In genomic region chr20:62430311-62430853, GRCh38 we compare ENCODE assay signal across 1 cellular context.
A peak's percentile ranks its signal among the peaks of the same experiment; 100 is the strongest.
TF ChIP-seq lines count a peak whose summit lies in the region.

No MANE protein-coding gene starts in this region.

TF ChIP-seq in K562, 482 proteins besides CTCF, POLR2A, EP300 and RAD21:
- TF ChIP-seq ZNF408 (CRISPR knock-in tag; IDR thresholded peaks at IDR 0.05; ENCODE audit: low read depth) (no peak), RUNX1 (IDR thresholded peaks at IDR 0.05; ENCODE audit: low read depth) (no peak), TCF15 (CRISPR knock-in tag; IDR thresholded peaks at IDR 0.05) (no peak), ID3 (CRISPR knock-in tag; IDR thresholded peaks at IDR 0.05) (no peak), ID3 (tag; IDR thresholded peaks at IDR 0.05) (no peak), TCF3 (CRISPR knock-in tag; IDR thresholded peaks at IDR 0.05) (peak; percentile 63), CBFA2T2 (conservative IDR thresholded peaks at IDR 0.05) (peak; percentile 44), FOSL1 (tag; conservative IDR thresholded peaks at IDR 0.05) (no peak), KHSRP (IDR thresholded peaks at IDR 0.05) (no peak), FOXA1 (IDR thresholded peaks at IDR 0.05; ENCODE audit: borderline replicate concordance) (no peak), JUN (IDR thresholded peaks at IDR 0.05; ENCODE audit: borderline replicate concordance, low read depth, low read length) (no peak), JUN (CRISPR knock-in tag; IDR thresholded peaks at IDR 0.05; ENCODE audit: borderline replicate concordance) (no peak), ZNF766 (CRISPR knock-in tag; conservative IDR thresholded peaks at IDR 0.05) (no peak), E2F6 (IDR thresholded peaks at IDR 0.05; ENCODE audit: borderline replicate concordance in 1 of 2, extremely low read depth in 1 of 2, insufficient read depth in 1 of 2, insufficient read length in 1 of 2, low read depth in 1 of 2, low read length in 1 of 2, poor library complexity in 1 of 2, severe bottlenecking in 1 of 2) (no peak), CBFA2T3 (IDR thresholded peaks at IDR 0.05) (peak; percentile 48; the same call in 1 of the 2 replicates), ZNF175 (CRISPR knock-in tag; IDR thresholded peaks at IDR 0.05; ENCODE audit: low read depth) (no peak), TAL1 (IDR thresholded peaks at IDR 0.05) (peak; percentile 14; the same call in 1 of the 2 replicates), ZNF695 (CRISPR knock-in tag; IDR thresholded peaks at IDR 0.05) (no peak), KAT8 (IDR thresholded peaks at IDR 0.05; ENCODE audit: low read depth) (no peak)
TF ChIP-seq in K562: peak in this region for 4.
